1 cellular context compared by ENCODE assay signal in genomic region chr15:34583399-34584320, GRCh38.
TF ChIP-seq lines count a peak whose summit lies in the region.

Gene GOLGA8B, minus strand, starts transcription at chr15:34583651. Its CDS starts 47,739 bp downstream, at chr15:34535912.

TF ChIP-seq in HEK293, 187 proteins besides CTCF, POLR2A, EP300 and RAD21 (continued from another document):
- no peak for TF ChIP-seq ZNF223 (tag by site-specific recombination; IDR thresholded peaks at IDR 0.05)
- no peak for TF ChIP-seq HIC1 (tag by site-specific recombination; IDR thresholded peaks at IDR 0.05)
- TF ChIP-seq, protein P1, sequence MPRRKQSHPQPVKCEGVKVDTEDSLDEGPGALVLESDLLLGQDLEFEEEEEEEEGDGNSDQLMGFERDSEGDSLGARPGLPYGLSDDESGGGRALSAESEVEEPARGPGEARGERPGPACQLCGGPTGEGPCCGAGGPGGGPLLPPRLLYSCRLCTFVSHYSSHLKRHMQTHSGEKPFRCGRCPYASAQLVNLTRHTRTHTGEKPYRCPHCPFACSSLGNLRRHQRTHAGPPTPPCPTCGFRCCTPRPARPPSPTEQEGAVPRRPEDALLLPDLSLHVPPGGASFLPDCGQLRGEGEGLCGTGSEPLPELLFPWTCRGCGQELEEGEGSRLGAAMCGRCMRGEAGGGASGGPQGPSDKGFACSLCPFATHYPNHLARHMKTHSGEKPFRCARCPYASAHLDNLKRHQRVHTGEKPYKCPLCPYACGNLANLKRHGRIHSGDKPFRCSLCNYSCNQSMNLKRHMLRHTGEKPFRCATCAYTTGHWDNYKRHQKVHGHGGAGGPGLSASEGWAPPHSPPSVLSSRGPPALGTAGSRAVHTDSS (tag by site-specific recombination; IDR thresholded peaks at IDR 0.05), result no peak
- TF ChIP-seq ZNF792 (tag by site-specific recombination; IDR thresholded peaks at IDR 0.05), result no peak
- no peak for TF ChIP-seq ZNF37A (tag by site-specific recombination; IDR thresholded peaks at IDR 0.05)
- no peak for TF ChIP-seq KLF8 (tag by site-specific recombination; IDR thresholded peaks at IDR 0.05)
- TF ChIP-seq REST (tag by site-specific recombination; IDR thresholded peaks at IDR 0.05), result no peak
- TF ChIP-seq, protein P2, sequence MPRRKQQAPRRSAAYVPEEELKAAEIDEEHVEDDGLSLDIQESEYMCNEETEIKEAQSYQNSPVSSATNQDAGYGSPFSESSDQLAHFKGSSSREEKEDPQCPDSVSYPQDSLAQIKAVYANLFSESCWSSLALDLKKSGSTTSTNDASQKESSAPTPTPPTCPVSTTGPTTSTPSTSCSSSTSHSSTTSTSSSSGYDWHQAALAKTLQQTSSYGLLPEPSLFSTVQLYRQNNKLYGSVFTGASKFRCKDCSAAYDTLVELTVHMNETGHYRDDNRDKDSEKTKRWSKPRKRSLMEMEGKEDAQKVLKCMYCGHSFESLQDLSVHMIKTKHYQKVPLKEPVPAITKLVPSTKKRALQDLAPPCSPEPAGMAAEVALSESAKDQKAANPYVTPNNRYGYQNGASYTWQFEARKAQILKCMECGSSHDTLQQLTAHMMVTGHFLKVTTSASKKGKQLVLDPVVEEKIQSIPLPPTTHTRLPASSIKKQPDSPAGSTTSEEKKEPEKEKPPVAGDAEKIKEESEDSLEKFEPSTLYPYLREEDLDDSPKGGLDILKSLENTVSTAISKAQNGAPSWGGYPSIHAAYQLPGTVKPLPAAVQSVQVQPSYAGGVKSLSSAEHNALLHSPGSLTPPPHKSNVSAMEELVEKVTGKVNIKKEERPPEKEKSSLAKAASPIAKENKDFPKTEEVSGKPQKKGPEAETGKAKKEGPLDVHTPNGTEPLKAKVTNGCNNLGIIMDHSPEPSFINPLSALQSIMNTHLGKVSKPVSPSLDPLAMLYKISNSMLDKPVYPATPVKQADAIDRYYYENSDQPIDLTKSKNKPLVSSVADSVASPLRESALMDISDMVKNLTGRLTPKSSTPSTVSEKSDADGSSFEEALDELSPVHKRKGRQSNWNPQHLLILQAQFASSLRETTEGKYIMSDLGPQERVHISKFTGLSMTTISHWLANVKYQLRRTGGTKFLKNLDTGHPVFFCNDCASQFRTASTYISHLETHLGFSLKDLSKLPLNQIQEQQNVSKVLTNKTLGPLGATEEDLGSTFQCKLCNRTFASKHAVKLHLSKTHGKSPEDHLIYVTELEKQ (tag by site-specific recombination; IDR thresholded peaks at IDR 0.05; ENCODE audit: borderline replicate concordance), result no peak
- TF ChIP-seq RBAK (tag by site-specific recombination; IDR thresholded peaks at IDR 0.05), result no peak
- TF ChIP-seq ZNF404 (tag by site-specific recombination; IDR thresholded peaks at IDR 0.05), result no peak
- no peak for TF ChIP-seq ZNF664 (tag by site-specific recombination; IDR thresholded peaks at IDR 0.05)
